In the genomic region with DNA sequence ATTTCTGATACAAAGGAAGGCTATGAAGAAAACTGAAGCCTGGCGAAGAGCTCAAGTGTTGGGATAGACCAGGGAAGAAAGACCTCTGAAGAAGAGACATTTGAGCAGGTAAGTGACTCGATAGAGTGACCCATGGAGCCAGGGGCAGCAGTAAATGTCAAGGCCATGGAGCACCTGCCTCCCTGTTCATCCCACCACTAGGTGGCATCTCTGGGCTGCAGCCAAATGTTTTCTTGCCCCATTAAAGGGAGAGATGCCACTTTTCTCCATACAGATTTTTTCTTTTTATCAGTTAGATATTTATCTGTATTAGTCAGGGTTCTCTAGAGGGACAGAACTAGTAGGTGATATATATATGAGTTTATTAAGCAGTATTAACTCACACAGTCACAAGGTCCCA, we compare ENCODE assay signal across 8 cellular contexts. TPM values are rescaled to one million over a fixed set of nuclear protein-coding genes. Genes with fewer than 3 reads are reported as not detected.
DNase-seq lines count a peak whose midpoint lies in the region; ATAC-seq lines count a peak whose summit lies in the region.

No MANE protein-coding gene starts in this region.

- in situ Hi-C loops in G401 (cut with HindIII; ENCODE audit: low sequenced_read_pairs): no loop called here

- DNase-seq in G401 (ENCODE audit: low spot score) (peak; percentile 49), LHCN-M2 (ENCODE audit: low read depth) (peak; percentile 43), SHP77 (lab: John Stamatoyannopoulos, UW) (peak; percentile 0 to 2), hepatic stellate cell (ENCODE audit: low spot score) (peak; percentile 43)
- DNase-seq in activated naive CD4-positive, alpha-beta T cell treated with Interleukin-2 at 50 U/mL for 16 hours: peak; percentile 59
- peak; percentile 61 for DNase-seq in stimulated activated CD4-positive, alpha-beta T cell treated with anti-CD3 and anti-CD28 coated beads, Interleukin-4, amount 100 ng/mL, for 24 hours

- ATAC-seq in GM19395 (IDR thresholded peaks at IDR 0.05; ENCODE audit: unreplicated experiment) (no peak), GM18873 (IDR thresholded peaks at IDR 0.05; ENCODE audit: low FRiP score, unreplicated experiment) (no peak)

RNA-seq across cellular contexts. Expression of gene ZNF81, which starts 4.9 kb away (rescaled TPM):
- 0.49 and 1.4 TPM in 2 replicates for total RNA-seq in G401 (2014; rRNA removed; shearing (Covaris generic))
- total RNA-seq in LHCN-M2 (2014; rRNA removed): 2.1 and 3.6 TPM in 2 replicates
- polyA plus RNA-seq in LHCN-M2 (2012): 4.0 TPM

Comparison
In these comparisons a context has a peak if more than half of its experiments do, and no peak if none do; other contexts are left out.
1. DNase-seq: peak in every context shown above with its lines; median percentile 61 in stimulated activated CD4-positive, alpha-beta T cell treated with anti-CD3 and anti-CD28 coated beads, Interleukin-4, amount 100 ng/mL, for 24 hours; 59 in activated naive CD4-positive, alpha-beta T cell treated with Interleukin-2 at 50 U/mL for 16 hours; 49 in G401; 43 in LHCN-M2; 43 in hepatic stellate cell; 1 in SHP77.